ENCODE assay signal across 8 cellular contexts in genomic region chr1:203084588-203085527, GRCh38. TPM values are rescaled to one million over a fixed set of nuclear protein-coding genes. Genes with fewer than 3 reads are reported as not detected.
DNase-seq lines count a peak whose midpoint lies in the region; ATAC-seq, FAIRE-seq and TF ChIP-seq lines count a peak whose summit lies in the region.

No MANE protein-coding gene starts in this region.

- no peak overlapping the region for H3K23ac ChIP-seq in mesendoderm (ENCODE audit: low read length)

- H2BK15ac ChIP-seq in mesendoderm (replicated peaks; ENCODE audit: low read depth) = no peak overlapping the region

- H3K4me3 Mint-ChIP-seq in activated CD8-positive, alpha-beta T cell treated with anti-CD3 and anti-CD28 coated beads, Interleukin-2, amount 10 ng/mL, durations not matched to agents 7 days and 5 days = no peak overlapping the region

- POLR2A ChIA-PET in activated CD8-positive, alpha-beta T cell treated with anti-CD3 and anti-CD28 coated beads, Interleukin-2, amount 10 ng/mL, durations not matched to agents 7 days and 5 days (lab: Charles Lee) = interaction anchor here (0.6 kb wide), 1 partner anchor 261 kb away, joined by 3 read pairs; no protein-coding TSS in a partner anchor

- no peaks in the 10 kb centered on the region for H3K9me3 Mint-ChIP-seq in activated CD8-positive, alpha-beta T cell treated with anti-CD3 and anti-CD28 coated beads, Interleukin-2, amount 10 ng/mL, durations not matched to agents 7 days and 5 days (ENCODE audit: insufficient read depth)

- peak overlapping the region; percentile 51 for H3K56ac ChIP-seq in mesendoderm (ENCODE audit: low read length)

- H3K4me1 Mint-ChIP-seq in activated CD8-positive, alpha-beta T cell treated with anti-CD3 and anti-CD28 coated beads, Interleukin-2, amount 10 ng/mL, durations not matched to agents 7 days and 5 days (ENCODE audit: low read depth) = no peaks in the 10 kb centered on the region

- no peak overlapping the region for H4K8ac ChIP-seq in mesendoderm (ENCODE audit: low read depth, low read length)

- H3K36me3 ChIP-seq in BE2C = no peaks in the 10 kb centered on the region
- H3K36me3 ChIP-seq in mesendoderm (ENCODE audit: control insufficient read depth, insufficient read depth, low read length) = no peaks in the 10 kb centered on the region

- H3K4me1 ChIP-seq in BE2C (peaks cover 6% of the 10 kb centered on the region), mesendoderm (ENCODE audit: control insufficient read depth, low read depth, low read length) (peaks cover 19% of the 10 kb centered on the region)

- no peak overlapping the region for H3K4me2 ChIP-seq in mesendoderm (ENCODE audit: low read length)

- no peak overlapping the region for H4K5ac ChIP-seq in mesendoderm (ENCODE audit: low read length)

- no peak for TF ChIP-seq POLR2A in H54 (IDR thresholded peaks at IDR 0.05; ENCODE audit: low read depth, low read length)

- H2BK5ac ChIP-seq in mesendoderm (ENCODE audit: low read length) = no peak overlapping the region

- H3K9ac ChIP-seq in mesendoderm (ENCODE audit: low read length) = no peak overlapping the region

- H3K9me3 ChIP-seq in BE2C = no peaks in the 10 kb centered on the region

- TF ChIP-seq CTCF in BE2C (IDR thresholded peaks at IDR 0.05; ENCODE audit: low read depth, low read length) = peak; percentile 51

- H2AK5ac ChIP-seq in mesendoderm (ENCODE audit: low read length) = peak overlapping the region; percentile 32

- H3K27ac ChIP-seq in mesendoderm (ENCODE audit: low read depth, low read length) = no peak overlapping the region

- FAIRE-seq in H54 (lab: Jason Lieb, UNC) = no peak

- H3K18ac ChIP-seq in mesendoderm (ENCODE audit: low read length) = no peak overlapping the region

- no CpG with 5 or more reads among the region's 14 CpGs for WGBS in mesendoderm (ENCODE audit: extremely low coverage, insufficient coverage, low lambda C conversion rate)

- H3K27me3 Mint-ChIP-seq in activated CD8-positive, alpha-beta T cell treated with anti-CD3 and anti-CD28 coated beads, Interleukin-2, amount 10 ng/mL, durations not matched to agents 7 days and 5 days (ENCODE audit: low read depth) = peaks cover 5% of the 10 kb centered on the region

- no peak overlapping the region for H3K4me3 ChIP-seq in BE2C (ENCODE audit: low read depth, low read length)
- H3K4me3 ChIP-seq in mesendoderm (ENCODE audit: low read length) = no peak overlapping the region

- no peak overlapping the region for H3K4ac ChIP-seq in mesendoderm (ENCODE audit: low read depth, low read length)

- H2BK120ac ChIP-seq in mesendoderm (ENCODE audit: low read depth, low read length) = no peak overlapping the region

- no peak overlapping the region for H3K27ac Mint-ChIP-seq in activated CD8-positive, alpha-beta T cell treated with anti-CD3 and anti-CD28 coated beads, Interleukin-2, amount 10 ng/mL, durations not matched to agents 7 days and 5 days

- H3K79me1 ChIP-seq in mesendoderm (ENCODE audit: low read length) = no peaks in the 10 kb centered on the region

- no peak for DNase-seq in BE2C
- DNase-seq in H54 (ENCODE audit: insufficient read length, low spot score) = peak; percentile 47
- peak; percentile 34 for DNase-seq in activated CD8-positive, alpha-beta T cell treated with anti-CD3 and anti-CD28 coated beads, Interleukin-2, amount 10 ng/mL, durations not matched to agents 7 days and 5 days
- peak; percentile 59 for DNase-seq in mesendoderm
- no peak for DNase-seq in GM19238 (ENCODE audit: insufficient read length, low spot score)
- DNase-seq in NCI-H526 treated with DMSO at 0.1 percent for 48 hours (lab: John Stamatoyannopoulos, UW) = no peak
- DNase-seq in T-helper 1 cell = no peak

- H3K36me3 Mint-ChIP-seq in activated CD8-positive, alpha-beta T cell treated with anti-CD3 and anti-CD28 coated beads, Interleukin-2, amount 10 ng/mL, durations not matched to agents 7 days and 5 days (ENCODE audit: low read depth) = no peaks in the 10 kb centered on the region

- no peaks in the 10 kb centered on the region for H3K27me3 ChIP-seq in BE2C
- H3K27me3 ChIP-seq in mesendoderm (ENCODE audit: insufficient read depth, low read length, poor library complexity) = no peaks in the 10 kb centered on the region

- CTCF ChIA-PET in activated CD8-positive, alpha-beta T cell treated with anti-CD3 and anti-CD28 coated beads, Interleukin-2, amount 10 ng/mL, durations not matched to agents 7 days and 5 days (lab: Charles Lee) = interaction anchor here (0.7 to 1.8 kb wide), 5 partner anchors 10 to 397 kb away, joined by 3 to 5 read pairs (median 3); no protein-coding TSS in a partner anchor

- ATAC-seq in activated CD8-positive, alpha-beta T cell treated with anti-CD3 and anti-CD28 coated beads, Interleukin-2, amount 10 ng/mL, durations not matched to agents 7 days and 5 days = peak; percentile 41
- ATAC-seq in GM18517 (IDR thresholded peaks at IDR 0.05; ENCODE audit: unreplicated experiment) = no peak

- no peaks in the 10 kb centered on the region for H3K79me2 ChIP-seq in mesendoderm (ENCODE audit: control insufficient read depth, insufficient read depth, low read length)

RNA-seq across cellular contexts. Expression of gene MYOG, which starts 1.0 kb away (rescaled TPM):
- not detected for polyA plus RNA-seq in BE2C (2012; ENCODE audit: insufficient read depth, insufficient read length, low read depth)
- not detected for total RNA-seq in activated CD8-positive, alpha-beta T cell treated with anti-CD3 and anti-CD28 coated beads, Interleukin-2, amount 10 ng/mL, durations not matched to agents 7 days and 5 days
- 0.13 TPM for polyA plus RNA-seq in mesendoderm (2013, experiment 1 of 2)
- 0.08 TPM for polyA plus RNA-seq in mesendoderm (2013, experiment 2 of 2)

RNA-seq across cellular contexts. Expression of gene ADORA1, which starts 42.7 kb away (rescaled TPM):
- polyA plus RNA-seq in BE2C (2012; ENCODE audit: insufficient read depth, insufficient read length, low read depth) = 17.3 TPM
- not detected for total RNA-seq in activated CD8-positive, alpha-beta T cell treated with anti-CD3 and anti-CD28 coated beads, Interleukin-2, amount 10 ng/mL, durations not matched to agents 7 days and 5 days
- polyA plus RNA-seq in mesendoderm (2013, experiment 1 of 2) = 8.0 TPM
- 8.0 TPM for polyA plus RNA-seq in mesendoderm (2013, experiment 2 of 2)

RNA-seq across cellular contexts. Expression of gene PPFIA4, which starts 58.6 kb away (rescaled TPM):
- polyA plus RNA-seq in BE2C (2012; ENCODE audit: insufficient read depth, insufficient read length, low read depth) = 3.7 TPM
- total RNA-seq in activated CD8-positive, alpha-beta T cell treated with anti-CD3 and anti-CD28 coated beads, Interleukin-2, amount 10 ng/mL, durations not matched to agents 7 days and 5 days = 10 to 100 TPM; 31.9 to 32.0 TPM
- polyA plus RNA-seq in mesendoderm (2013, experiment 1 of 2) = 0.59 TPM
- 0.83 TPM for polyA plus RNA-seq in mesendoderm (2013, experiment 2 of 2)

Comparison
In these comparisons a context has a peak if more than half of its experiments do, and no peak if none do; other contexts are left out.
1. DNase-seq: peak in H54 (single experiment), activated CD8-positive, alpha-beta T cell treated with anti-CD3 and anti-CD28 coated beads, Interleukin-2, amount 10 ng/mL, durations not matched to agents 7 days and 5 days (single experiment) and mesendoderm (single experiment); none in BE2C (single experiment), GM19238 (single experiment), NCI-H526 treated with DMSO at 0.1 percent for 48 hours (single experiment) and T-helper 1 cell (0 of 5).